In genomic region chr21:44865561-44866280, GRCh38 we compare ENCODE assay signal across 8 cellular contexts. TPM values are rescaled to one million over a fixed set of nuclear protein-coding genes. Genes with fewer than 3 reads are reported as not detected.
DNase-seq lines count a peak whose midpoint lies in the region; ATAC-seq and TF ChIP-seq lines count a peak whose summit lies in the region.

No MANE protein-coding gene starts in this region.

- no peak for TF ChIP-seq CTCF in Loucy (conservative IDR thresholded peaks at IDR 0.05; ENCODE audit: low read length)
- TF ChIP-seq CTCF in natural killer cell (IDR thresholded peaks at IDR 0.05) = no peak

- H3K36me3 ChIP-seq in Loucy (ENCODE audit: insufficient read depth, low read length) = peaks cover 54% of the 10 kb centered on the region

- peaks cover 93% of the 10 kb centered on the region for H4K20me1 ChIP-seq in Loucy (ENCODE audit: insufficient read depth, low read length, poor library complexity, severe bottlenecking)

- DNase-seq in GDM1 (lab: John Stamatoyannopoulos, UW) (peak; percentile 45), natural killer cell (no peak), NCI-H2227 treated with DMSO at 0.1 percent for 48 hours (lab: John Stamatoyannopoulos, UW) (no peak), iPS-NIHi11 (ENCODE audit: low spot score) (no peak)
- peak; percentile 47 for DNase-seq in activated naive CD8-positive, alpha-beta T cell treated with anti-CD3 and anti-CD28 coated beads, Interleukin-2, amount 50 U/mL, for 24 hours
- no peak for DNase-seq in stimulated activated CD4-positive, alpha-beta T cell treated with anti-CD3 and anti-CD28 coated beads, Interleukin-2, amount 100 ng/mL, for 24 hours

- no peak overlapping the region for H2AFZ ChIP-seq in Loucy (ENCODE audit: low read length)

- H3K27me3 Mint-ChIP-seq in activated naive CD8-positive, alpha-beta T cell treated with anti-CD3 and anti-CD28 coated beads, Interleukin-2, amount 50 U/mL, for 24 hours = no peaks in the 10 kb centered on the region
- no peaks in the 10 kb centered on the region for H3K27me3 Mint-ChIP-seq in natural killer cell (ENCODE audit: low read depth in 2 of 2)

- intact Hi-C loops in natural killer cell (cut with micrococcal nuclease) = no loop called here

- peaks cover 58% of the 10 kb centered on the region for H3K4me1 Mint-ChIP-seq in activated naive CD8-positive, alpha-beta T cell treated with anti-CD3 and anti-CD28 coated beads, Interleukin-2, amount 50 U/mL, for 24 hours
- peaks cover 65 to 70% of the 10 kb centered on the region in 2 donors for H3K4me1 Mint-ChIP-seq in natural killer cell

- no peaks in the 10 kb centered on the region for H3K9me2 ChIP-seq in Loucy (replicated peaks; ENCODE audit: low read depth, low read length)

- H3K4me3 ChIP-seq in Loucy (ENCODE audit: low read length, poor library complexity, severe bottlenecking) = peak overlapping the region; percentile 52

- H3K36me3 Mint-ChIP-seq in activated naive CD8-positive, alpha-beta T cell treated with anti-CD3 and anti-CD28 coated beads, Interleukin-2, amount 50 U/mL, for 24 hours (ENCODE audit: low read depth) = peaks cover 17% of the 10 kb centered on the region
- H3K36me3 Mint-ChIP-seq in natural killer cell = no peaks in the 10 kb centered on the region

- peaks cover 100% of the 10 kb centered on the region for H3K79me2 ChIP-seq in Loucy (ENCODE audit: insufficient read depth, low read length)

- peak overlapping the region; percentile 37 for H3K4me3 Mint-ChIP-seq in activated naive CD8-positive, alpha-beta T cell treated with anti-CD3 and anti-CD28 coated beads, Interleukin-2, amount 50 U/mL, for 24 hours
- H3K4me3 Mint-ChIP-seq in natural killer cell = peak overlapping the region; percentile 48

- peak; percentile 79 for ATAC-seq in activated naive CD8-positive, alpha-beta T cell treated with anti-CD3 and anti-CD28 coated beads, Interleukin-2, amount 50 U/mL, for 24 hours
- ATAC-seq in natural killer cell (peak; percentile 20 to 56 (median 46)), HG03097 (IDR thresholded peaks at IDR 0.05; ENCODE audit: low FRiP score, unreplicated experiment) (no peak)

- H3K9me3 Mint-ChIP-seq in activated naive CD8-positive, alpha-beta T cell treated with anti-CD3 and anti-CD28 coated beads, Interleukin-2, amount 50 U/mL, for 24 hours = no peaks in the 10 kb centered on the region
- no peaks in the 10 kb centered on the region for H3K9me3 Mint-ChIP-seq in natural killer cell

- peak overlapping the region; percentile 14 for H3K9ac ChIP-seq in Loucy (ENCODE audit: low read depth, low read length, poor library complexity, severe bottlenecking)

- no peaks in the 10 kb centered on the region for H3F3A ChIP-seq in Loucy (ENCODE audit: low read depth)

- H3K9me3 ChIP-seq in Loucy (ENCODE audit: insufficient read depth, low read depth, low read length) = no peaks in the 10 kb centered on the region

- no peaks in the 10 kb centered on the region for H3K27me3 ChIP-seq in Loucy (ENCODE audit: insufficient read depth, low read length, poor library complexity, severe bottlenecking)

- H3K4me2 ChIP-seq in Loucy (ENCODE audit: low read depth, low read length, poor library complexity, severe bottlenecking) = peak overlapping the region; percentile 85

- peaks cover 57% of the 10 kb centered on the region for H3K4me1 ChIP-seq in Loucy (ENCODE audit: insufficient read depth, low read length, poor library complexity, severe bottlenecking)

- peak overlapping the region; percentile 73 for H3K27ac Mint-ChIP-seq in activated naive CD8-positive, alpha-beta T cell treated with anti-CD3 and anti-CD28 coated beads, Interleukin-2, amount 50 U/mL, for 24 hours
- H3K27ac Mint-ChIP-seq in natural killer cell = peak overlapping the region; percentile 18 to 75

RNA-seq across cellular contexts. Expression of gene PTTG1IP, which starts 7.8 kb away (rescaled TPM):
- 100 to 1,000 TPM in 2 of 3 donors, 10 to 100 TPM in 1; 96.8 to 144 (median 126) TPM for total RNA-seq in natural killer cell

RNA-seq across cellular contexts. Expression of gene SUMO3, which starts 47.9 kb away (rescaled TPM):
- 10 to 100 TPM; 64.0 to 70.1 (median 65.2) TPM for total RNA-seq in natural killer cell

RNA-seq across cellular contexts. Expression of gene ITGB2, which starts 55.0 kb away (rescaled TPM):
- 1,000 to 10,000 TPM; 1,223 to 1,393 (median 1,250) TPM for total RNA-seq in natural killer cell

Comparison
In these comparisons a context has a peak if more than half of its experiments do, and no peak if none do; other contexts are left out.
1. DNase-seq: peak in GDM1 (single experiment) and activated naive CD8-positive, alpha-beta T cell treated with anti-CD3 and anti-CD28 coated beads, Interleukin-2, amount 50 U/mL, for 24 hours (single experiment); none in natural killer cell (single experiment), NCI-H2227 treated with DMSO at 0.1 percent for 48 hours (single experiment), iPS-NIHi11 (single experiment) and stimulated activated CD4-positive, alpha-beta T cell treated with anti-CD3 and anti-CD28 coated beads, Interleukin-2, amount 100 ng/mL, for 24 hours (0 of 2).